Comparison of ENCODE assay signal across 8 cellular contexts in the genomic region with DNA sequence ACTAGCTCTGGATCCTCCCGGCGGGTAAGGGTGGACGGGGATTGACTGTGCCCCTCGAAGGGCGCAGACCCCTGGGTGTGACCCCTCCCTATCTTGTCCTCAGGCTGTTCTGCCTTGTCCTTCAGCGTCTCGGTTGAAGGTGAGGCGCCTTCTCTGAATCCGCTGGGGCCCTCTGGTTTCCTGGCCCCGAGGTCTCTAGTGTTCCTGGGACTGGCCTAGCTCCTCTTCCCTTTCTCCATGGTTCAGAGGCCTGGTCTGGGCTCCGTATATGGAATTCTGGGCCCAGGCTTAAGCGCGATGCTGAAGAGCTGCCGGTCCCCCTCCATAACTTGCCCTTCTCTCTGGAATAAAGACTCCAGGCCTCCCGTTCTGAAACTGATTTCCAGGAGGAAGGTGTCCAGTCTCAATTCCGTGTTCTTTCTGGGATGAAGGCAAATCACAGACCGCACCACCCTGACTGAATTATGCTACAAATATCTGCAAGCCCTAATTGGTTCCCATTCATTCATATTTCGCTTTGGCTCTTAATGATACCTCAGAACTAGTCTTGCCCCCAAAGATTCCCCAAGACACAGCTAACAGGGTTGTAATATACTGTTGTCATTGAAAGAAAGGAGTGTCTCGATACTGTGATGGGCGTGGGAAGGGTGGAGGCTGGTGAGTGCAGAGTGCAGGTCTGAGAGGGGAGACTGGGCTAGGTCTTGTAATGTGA. TPM values are rescaled to one million over a fixed set of nuclear protein-coding genes. Genes with fewer than 3 reads are reported as not detected.
DNase-seq lines count a peak whose midpoint lies in the region; ATAC-seq and TF ChIP-seq lines count a peak whose summit lies in the region.

No MANE protein-coding gene starts in this region.

- peak overlapping the region; percentile 81 for H3K27ac ChIP-seq in substantia nigra (ENCODE audit: low read depth, low read length, poor library complexity, severe bottlenecking)

- H3K36me3 Mint-ChIP-seq in HFFc6 (ENCODE audit: low read depth), result peaks cover 23% of the 10 kb centered on the region
- peaks cover 15% of the 10 kb centered on the region for H3K36me3 Mint-ChIP-seq in activated naive CD8-positive, alpha-beta T cell treated with anti-CD3 and anti-CD28 coated beads for 36 hours

- no peaks in the 10 kb centered on the region for H3K27me3 ChIP-seq in kidney epithelial cell (ENCODE audit: control insufficient read depth, insufficient read depth, low read length)

- no peaks in the 10 kb centered on the region; the same call in none of the 2 replicates for H3K27me3 Mint-ChIP-seq in HFFc6 (ENCODE audit: insufficient read depth)
- H3K27me3 Mint-ChIP-seq in activated naive CD8-positive, alpha-beta T cell treated with anti-CD3 and anti-CD28 coated beads for 36 hours, result no peaks in the 10 kb centered on the region

- H3K9me3 Mint-ChIP-seq in HFFc6, result no peaks in the 10 kb centered on the region
- H3K9me3 Mint-ChIP-seq in activated naive CD8-positive, alpha-beta T cell treated with anti-CD3 and anti-CD28 coated beads for 36 hours, result no peaks in the 10 kb centered on the region

- peaks cover 29% of the 10 kb centered on the region for H3K4me1 Mint-ChIP-seq in HFFc6 (ENCODE audit: low read depth)
- peaks cover 20% of the 10 kb centered on the region for H3K4me1 Mint-ChIP-seq in activated naive CD8-positive, alpha-beta T cell treated with anti-CD3 and anti-CD28 coated beads for 36 hours

- H3K4me3 Mint-ChIP-seq in HFFc6, result peak overlapping the region; percentile 96
- peak overlapping the region; percentile 89 for H3K4me3 Mint-ChIP-seq in activated naive CD8-positive, alpha-beta T cell treated with anti-CD3 and anti-CD28 coated beads for 36 hours

- DNase-seq in CD1c-positive myeloid dendritic cell (ENCODE audit: extremely low spot score), result peak; percentile 3
- no peak for DNase-seq in HFFc6
- DNase-seq in activated naive CD8-positive, alpha-beta T cell treated with anti-CD3 and anti-CD28 coated beads for 36 hours, result no peak
- no peak for DNase-seq in kidney epithelial cell (ENCODE audit: low read depth)
- DNase-seq in substantia nigra (lab: John Stamatoyannopoulos, UW), result no peak
- no peak for DNase-seq in HCEC 1CT
- DNase-seq in NCI-H1417 treated with DMSO at 0.1 percent for 48 hours (lab: John Stamatoyannopoulos, UW), result no peak

- TF ChIP-seq CTCF in HFFc6 (IDR thresholded peaks at IDR 0.05), result no peak
- TF ChIP-seq CTCF in kidney epithelial cell (IDR thresholded peaks at IDR 0.05; ENCODE audit: insufficient read depth, low read length, poor library complexity, severe bottlenecking), result no peak

- H3K4me3 ChIP-seq in kidney epithelial cell (ENCODE audit: low read depth, low read length), result peak overlapping the region; percentile 80

- H3K36me3 ChIP-seq in kidney epithelial cell (ENCODE audit: control insufficient read depth, insufficient read depth, low read length), result peaks cover 4% of the 10 kb centered on the region

- ATAC-seq in GM21390 (IDR thresholded peaks at IDR 0.05; ENCODE audit: unreplicated experiment), result no peak

- peak overlapping the region; percentile 88 for H3K27ac Mint-ChIP-seq in HFFc6
- peak overlapping the region; percentile 90 for H3K27ac Mint-ChIP-seq in activated naive CD8-positive, alpha-beta T cell treated with anti-CD3 and anti-CD28 coated beads for 36 hours

RNA-seq across cellular contexts. Expression of gene EDC4, which starts 0.7 kb away (rescaled TPM):
- total RNA-seq in HFFc6 (2021; fragmentation: NEBNext Ultra II Directional; extraction: Animal tissue kit (Norgen Biotek cat#: 25700)), result 10 to 100 TPM; 60.2 to 81.0 (median 63.6) TPM
- total RNA-seq in activated naive CD8-positive, alpha-beta T cell treated with anti-CD3 and anti-CD28 coated beads for 36 hours, result 100 to 1,000 TPM in 1 of 2 experiments, 10 to 100 TPM in 1; 99.6 to 102 TPM
- total RNA-seq in kidney epithelial cell, result 48.4 and 60.5 TPM in 2 replicates

RNA-seq across cellular contexts. Expression of gene NRN1L, which starts 11.1 kb away (rescaled TPM):
- under 1 TPM in 3 of 6 experiments, not detected in 3; 0.25 to 0.51 (median 0.38) TPM for total RNA-seq in HFFc6 (2021; fragmentation: NEBNext Ultra II Directional; extraction: Animal tissue kit (Norgen Biotek cat#: 25700))
- not detected for total RNA-seq in activated naive CD8-positive, alpha-beta T cell treated with anti-CD3 and anti-CD28 coated beads for 36 hours
- 1.1 and 2.9 TPM in 2 replicates for total RNA-seq in kidney epithelial cell

RNA-seq across cellular contexts. Expression of gene PSKH1, which starts 19.5 kb away (rescaled TPM):
- total RNA-seq in HFFc6 (2021; fragmentation: NEBNext Ultra II Directional; extraction: Animal tissue kit (Norgen Biotek cat#: 25700)), result 10 to 100 TPM; 25.2 to 34.1 (median 29.3) TPM
- total RNA-seq in activated naive CD8-positive, alpha-beta T cell treated with anti-CD3 and anti-CD28 coated beads for 36 hours, result 10 to 100 TPM in 1 of 2 experiments, 1 to 10 TPM in 1; 9.9 to 10.6 TPM
- 20.9 and 21.6 TPM in 2 replicates for total RNA-seq in kidney epithelial cell

RNA-seq across cellular contexts. Expression of gene CENPT, which starts 26.1 kb away (rescaled TPM):
- total RNA-seq in HFFc6 (2021; fragmentation: NEBNext Ultra II Directional; extraction: Animal tissue kit (Norgen Biotek cat#: 25700)), result 10 to 100 TPM; 51.2 to 64.2 (median 59.7) TPM
- 10 to 100 TPM; 42.2 to 42.4 TPM for total RNA-seq in activated naive CD8-positive, alpha-beta T cell treated with anti-CD3 and anti-CD28 coated beads for 36 hours
- 30.3 and 45.5 TPM in 2 replicates for total RNA-seq in kidney epithelial cell

RNA-seq across cellular contexts. Expression of gene NUTF2, which starts 26.9 kb away (rescaled TPM):
- 100 to 1,000 TPM; 182 to 195 (median 185) TPM for total RNA-seq in HFFc6 (2021; fragmentation: NEBNext Ultra II Directional; extraction: Animal tissue kit (Norgen Biotek cat#: 25700))
- total RNA-seq in activated naive CD8-positive, alpha-beta T cell treated with anti-CD3 and anti-CD28 coated beads for 36 hours, result 100 to 1,000 TPM; 174 to 181 TPM
- 156 and 287 TPM in 2 replicates for total RNA-seq in kidney epithelial cell
